ENCODE assay signal across 1 cellular context in genomic region chr7:78299088-78299487, GRCh38.
TF ChIP-seq lines count a peak whose summit lies in the region.

No MANE protein-coding gene starts in this region.

TF ChIP-seq in IMR-90, 13 proteins besides CTCF, POLR2A, EP300 and RAD21 (continued from another document):
- TF ChIP-seq USF2 (IDR thresholded peaks at IDR 0.05; ENCODE audit: low read depth, low read length): no peak
